ENCODE assay signal across 1 cellular context in genomic region chr2:238426568-238427434, GRCh38.
A peak's percentile ranks its signal among the peaks of the same experiment; 100 is the strongest.
TF ChIP-seq lines count a peak whose summit lies in the region.

Gene ASB1 (plus strand): TSS chr2:238426927. CDS start chr2:238427071, 144 bp downstream.

TF ChIP-seq in WTC11, 78 proteins besides CTCF, POLR2A, EP300 and RAD21 (continued from another document):
- TF ChIP-seq, protein P1, sequence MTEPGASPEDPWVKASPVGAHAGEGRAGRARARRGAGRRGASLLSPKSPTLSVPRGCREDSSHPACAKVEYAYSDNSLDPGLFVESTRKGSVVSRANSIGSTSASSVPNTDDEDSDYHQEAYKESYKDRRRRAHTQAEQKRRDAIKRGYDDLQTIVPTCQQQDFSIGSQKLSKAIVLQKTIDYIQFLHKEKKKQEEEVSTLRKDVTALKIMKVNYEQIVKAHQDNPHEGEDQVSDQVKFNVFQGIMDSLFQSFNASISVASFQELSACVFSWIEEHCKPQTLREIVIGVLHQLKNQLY (CRISPR knock-in tag; IDR thresholded peaks at IDR 0.05): 0 out of 2 replicates have a peak, but pooled peaks have one; percentile 29
- TF ChIP-seq USF2 (CRISPR knock-in tag; IDR thresholded peaks at IDR 0.05) (no peak), EMX1 (CRISPR knock-in tag; IDR thresholded peaks at IDR 0.05) (no peak), HMGA2 (CRISPR knock-in tag; IDR thresholded peaks at IDR 0.05) (no peak), PRRX2 (CRISPR knock-in tag; IDR thresholded peaks at IDR 0.05) (peak; percentile 8; the same call in 1 of the 2 replicates), SMAD4 (CRISPR knock-in tag; IDR thresholded peaks at IDR 0.05) (no peak), NR3C1 (CRISPR knock-in tag; conservative IDR thresholded peaks at IDR 0.05; ENCODE audit: low read depth) (no peak), SP1 (CRISPR knock-in tag; conservative IDR thresholded peaks at IDR 0.05) (peak; percentile 92), FOXK1 (CRISPR knock-in tag; IDR thresholded peaks at IDR 0.05) (peak; percentile 68), MYBL2 (CRISPR knock-in tag; IDR thresholded peaks at IDR 0.05) (peak; percentile 55; the same call in 1 of the 2 replicates), PREB (CRISPR knock-in tag; IDR thresholded peaks at IDR 0.05; ENCODE audit: borderline replicate concordance) (no peak; the same call in 1 of the 2 replicates), NFE2L1 (CRISPR knock-in tag; IDR thresholded peaks at IDR 0.05) (no peak), TCF7 (CRISPR knock-in tag; IDR thresholded peaks at IDR 0.05; ENCODE audit: low read depth) (0 out of 2 replicates have a peak, but pooled peaks have one; percentile 35), MAX (CRISPR knock-in tag; IDR thresholded peaks at IDR 0.05) (0 out of 2 replicates have a peak, but pooled peaks have one; percentile 51), SMAD3 (CRISPR knock-in tag; IDR thresholded peaks at IDR 0.05; ENCODE audit: borderline replicate concordance) (peak; percentile 13; the same call in 1 of the 2 replicates), ZNF423 (CRISPR knock-in tag; IDR thresholded peaks at IDR 0.05) (no peak), ZNF317 (CRISPR knock-in tag; IDR thresholded peaks at IDR 0.05; ENCODE audit: borderline replicate concordance, low read depth) (no peak)
- TF ChIP-seq, protein P2, sequence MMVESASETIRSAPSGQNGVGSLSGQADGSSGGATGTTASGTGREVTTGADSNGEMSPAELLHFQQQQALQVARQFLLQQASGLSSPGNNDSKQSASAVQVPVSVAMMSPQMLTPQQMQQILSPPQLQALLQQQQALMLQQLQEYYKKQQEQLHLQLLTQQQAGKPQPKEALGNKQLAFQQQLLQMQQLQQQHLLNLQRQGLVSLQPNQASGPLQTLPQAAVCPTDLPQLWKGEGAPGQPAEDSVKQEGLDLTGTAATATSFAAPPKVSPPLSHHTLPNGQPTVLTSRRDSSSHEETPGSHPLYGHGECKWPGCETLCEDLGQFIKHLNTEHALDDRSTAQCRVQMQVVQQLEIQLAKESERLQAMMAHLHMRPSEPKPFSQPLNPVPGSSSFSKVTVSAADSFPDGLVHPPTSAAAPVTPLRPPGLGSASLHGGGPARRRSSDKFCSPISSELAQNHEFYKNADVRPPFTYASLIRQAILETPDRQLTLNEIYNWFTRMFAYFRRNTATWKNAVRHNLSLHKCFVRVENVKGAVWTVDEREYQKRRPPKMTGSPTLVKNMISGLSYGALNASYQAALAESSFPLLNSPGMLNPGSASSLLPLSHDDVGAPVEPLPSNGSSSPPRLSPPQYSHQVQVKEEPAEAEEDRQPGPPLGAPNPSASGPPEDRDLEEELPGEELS (CRISPR knock-in tag; IDR thresholded peaks at IDR 0.05): peak; percentile 54
- TF ChIP-seq, protein P3, sequence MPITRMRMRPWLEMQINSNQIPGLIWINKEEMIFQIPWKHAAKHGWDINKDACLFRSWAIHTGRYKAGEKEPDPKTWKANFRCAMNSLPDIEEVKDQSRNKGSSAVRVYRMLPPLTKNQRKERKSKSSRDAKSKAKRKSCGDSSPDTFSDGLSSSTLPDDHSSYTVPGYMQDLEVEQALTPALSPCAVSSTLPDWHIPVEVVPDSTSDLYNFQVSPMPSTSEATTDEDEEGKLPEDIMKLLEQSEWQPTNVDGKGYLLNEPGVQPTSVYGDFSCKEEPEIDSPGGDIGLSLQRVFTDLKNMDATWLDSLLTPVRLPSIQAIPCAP (CRISPR knock-in tag; IDR thresholded peaks at IDR 0.05): 0 out of 2 replicates have a peak, but pooled peaks have one; percentile 66
- TF ChIP-seq, protein P4, sequence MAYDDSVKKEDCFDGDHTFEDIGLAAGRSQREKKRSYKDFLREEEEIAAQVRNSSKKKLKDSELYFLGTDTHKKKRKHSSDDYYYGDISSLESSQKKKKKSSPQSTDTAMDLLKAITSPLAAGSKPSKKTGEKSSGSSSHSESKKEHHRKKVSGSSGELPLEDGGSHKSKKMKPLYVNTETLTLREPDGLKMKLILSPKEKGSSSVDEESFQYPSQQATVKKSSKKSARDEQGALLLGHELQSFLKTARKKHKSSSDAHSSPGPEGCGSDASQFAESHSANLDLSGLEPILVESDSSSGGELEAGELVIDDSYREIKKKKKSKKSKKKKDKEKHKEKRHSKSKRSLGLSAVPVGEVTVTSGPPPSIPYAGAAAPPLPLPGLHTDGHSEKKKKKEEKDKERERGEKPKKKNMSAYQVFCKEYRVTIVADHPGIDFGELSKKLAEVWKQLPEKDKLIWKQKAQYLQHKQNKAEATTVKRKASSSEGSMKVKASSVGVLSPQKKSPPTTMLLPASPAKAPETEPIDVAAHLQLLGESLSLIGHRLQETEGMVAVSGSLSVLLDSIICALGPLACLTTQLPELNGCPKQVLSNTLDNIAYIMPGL (CRISPR knock-in tag; IDR thresholded peaks at IDR 0.05): 0 out of 2 replicates have a peak, but pooled peaks have one; percentile 74
